27 cellular contexts compared by ENCODE assay signal in the genomic region with DNA sequence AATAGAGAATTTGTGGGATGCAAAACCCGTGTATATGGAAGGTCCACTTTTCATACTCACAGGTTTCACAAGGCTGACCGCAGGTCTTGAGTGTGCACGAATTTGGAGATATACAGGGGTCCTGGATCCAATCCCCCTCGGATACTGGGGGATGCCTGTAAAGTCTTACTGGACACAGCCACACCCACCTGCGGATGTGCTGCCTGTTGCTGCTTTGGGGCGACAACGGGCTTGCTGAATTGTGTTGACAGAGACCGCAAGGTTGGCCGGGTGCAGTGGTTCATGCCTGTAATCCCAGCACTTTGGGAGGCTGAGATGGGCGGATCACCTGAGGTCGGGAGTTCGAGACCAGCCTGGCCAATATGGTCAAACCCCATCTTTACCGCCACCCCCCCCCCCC.
"Had no signal": no experiment of that assay in that cellular context is flagged by ENCODE, and none has a peak within 500 bp of the region (broad histone marks: within the 10 kb centered on the region; RNA-seq: fewer than 3 reads in every experiment).

No MANE protein-coding gene starts in this region.

- H3K27ac ChIP-seq: stomach, suprapubic skin, testis, thoracic aorta, thyroid gland, tibial artery, tibial nerve, upper lobe of left lung, uterus, vagina had no signal

- DNase-seq: stimulated activated CD4-positive, alpha-beta T cell treated with anti-CD3 and anti-CD28 coated beads, Interleukin-2, amount 100 ng/mL, for 48 hours; stimulated activated CD4-positive, alpha-beta T cell treated with anti-CD3 and anti-CD28 coated beads, Interleukin-4, amount 100 ng/mL, for 1 hour; stimulated activated CD4-positive, alpha-beta T cell treated with anti-CD3 and anti-CD28 coated beads, Interleukin-4, amount 100 ng/mL, for 24 hours; stimulated activated CD4-positive, alpha-beta T cell treated with anti-CD3 and anti-CD28 coated beads, Interleukin-4, amount 100 ng/mL, for 4 hours; stimulated activated CD8-positive, alpha-beta memory T cell treated with anti-CD3 and anti-CD28 coated beads, Interleukin-4, amount 100 ng/mL, for 48 hours; stimulated activated naive B cell treated with anti-CD40 and anti-IgM and Interleukin-4, amounts not matched to agents 10 μg/mL and 1 μg/mL and 100 μg/mL, for 72 hours; stimulated activated naive CD4-positive, alpha-beta T cell; stimulated activated naive CD4-positive, alpha-beta T cell treated with Interleukin-2 at 50 U/mL for 16 hours; stimulated activated naive CD8-positive, alpha-beta T cell treated with anti-CD3 and anti-CD28 coated beads, Interleukin-15, amount 100 ng/mL, for 72 hours; stimulated activated naive CD8-positive, alpha-beta T cell treated with anti-CD3 and anti-CD28 coated beads, Interleukin-15, Interleukin-2, amounts not matched to agents 100 U/mL and 50 U/mL, for 24 hours; stomach; substantia nigra; testis; thyroid gland; transverse colon; trophoblast cell; upper lobe of left lung; uterus had no signal

- ATAC-seq: stimulated activated effector memory CD8-positive, alpha-beta T cell treated with anti-CD3 and anti-CD28 coated beads, Interleukin-12 subunit alpha, Interleukin-12 subunit beta, amount 100 ng/mL, for 72 hours; stimulated activated memory B cell treated with anti-CD40 and anti-IgM and Interleukin-4, amounts not matched to agents 10 μg/mL and 1 μg/mL and 100 μg/mL, for 72 hours; stimulated activated naive B cell treated with anti-CD40 and anti-IgM and Interleukin-4, amounts not matched to agents 10 μg/mL and 1 μg/mL and 100 μg/mL, for 72 hours; stimulated activated naive CD8-positive, alpha-beta T cell treated with anti-CD3 and anti-CD28 coated beads, Interleukin-15, amount 100 ng/mL, for 72 hours; stimulated activated naive CD8-positive, alpha-beta T cell treated with anti-CD3 and anti-CD28 coated beads, Interleukin-15, Interleukin-2, amounts not matched to agents 100 U/mL and 50 U/mL, for 24 hours had no signal

- H3K9me3 ChIP-seq: stomach, suprapubic skin, testis, thoracic aorta, thyroid gland, tibial artery, tibial nerve, transverse colon, upper lobe of left lung, uterus, vagina had no signal

- H3K4me1 ChIP-seq: testis, thyroid gland, tibial artery, tibial nerve, uterus, vagina had no signal

- H3K9me3 Mint-ChIP-seq: stimulated activated effector memory CD8-positive, alpha-beta T cell treated with anti-CD3 and anti-CD28 coated beads, Interleukin-12 subunit alpha, Interleukin-12 subunit beta, amount 100 ng/mL, for 72 hours; stimulated activated memory B cell treated with anti-CD40 and anti-IgM and Interleukin-4, amounts not matched to agents 10 μg/mL and 1 μg/mL and 100 μg/mL, for 72 hours; stimulated activated naive B cell treated with anti-CD40 and anti-IgM and Interleukin-4, amounts not matched to agents 10 μg/mL and 1 μg/mL and 100 μg/mL, for 72 hours; stimulated activated naive CD8-positive, alpha-beta T cell treated with anti-CD3 and anti-CD28 coated beads, Interleukin-15, amount 100 ng/mL, for 72 hours; stimulated activated naive CD8-positive, alpha-beta T cell treated with anti-CD3 and anti-CD28 coated beads, Interleukin-15, Interleukin-2, amounts not matched to agents 100 ng/mL and 50 ng/mL, for 24 hours; type B pancreatic cell had no signal

- H3K27me3 Mint-ChIP-seq: stimulated activated memory B cell treated with anti-CD40 and anti-IgM and Interleukin-4, amounts not matched to agents 10 μg/mL and 1 μg/mL and 100 μg/mL, for 72 hours; stimulated activated naive B cell treated with anti-CD40 and anti-IgM and Interleukin-4, amounts not matched to agents 10 μg/mL and 1 μg/mL and 100 μg/mL, for 72 hours; stimulated activated naive CD8-positive, alpha-beta T cell treated with anti-CD3 and anti-CD28 coated beads, Interleukin-15, amount 100 ng/mL, for 72 hours; stimulated activated naive CD8-positive, alpha-beta T cell treated with anti-CD3 and anti-CD28 coated beads, Interleukin-15, Interleukin-2, amounts not matched to agents 100 ng/mL and 50 ng/mL, for 24 hours; type B pancreatic cell had no signal

- H3K27ac Mint-ChIP-seq: stimulated activated effector memory CD8-positive, alpha-beta T cell treated with anti-CD3 and anti-CD28 coated beads, Interleukin-12 subunit alpha, Interleukin-12 subunit beta, amount 100 ng/mL, for 72 hours; stimulated activated memory B cell treated with anti-CD40 and anti-IgM and Interleukin-4, amounts not matched to agents 10 μg/mL and 1 μg/mL and 100 μg/mL, for 72 hours; stimulated activated naive B cell treated with anti-CD40 and anti-IgM and Interleukin-4, amounts not matched to agents 10 μg/mL and 1 μg/mL and 100 μg/mL, for 72 hours; stimulated activated naive CD8-positive, alpha-beta T cell treated with anti-CD3 and anti-CD28 coated beads, Interleukin-15, amount 100 ng/mL, for 72 hours; stimulated activated naive CD8-positive, alpha-beta T cell treated with anti-CD3 and anti-CD28 coated beads, Interleukin-15, Interleukin-2, amounts not matched to agents 100 ng/mL and 50 ng/mL, for 24 hours; type B pancreatic cell had no signal

- H3K4me3 ChIP-seq: stomach, suprapubic skin, testis, thoracic aorta, thyroid gland, tibial artery, tibial nerve, transverse colon, upper lobe of left lung, uterus, vagina had no signal

- H3K36me3 Mint-ChIP-seq: stimulated activated effector memory CD8-positive, alpha-beta T cell treated with anti-CD3 and anti-CD28 coated beads, Interleukin-12 subunit alpha, Interleukin-12 subunit beta, amount 100 ng/mL, for 72 hours; stimulated activated memory B cell treated with anti-CD40 and anti-IgM and Interleukin-4, amounts not matched to agents 10 μg/mL and 1 μg/mL and 100 μg/mL, for 72 hours; stimulated activated naive B cell treated with anti-CD40 and anti-IgM and Interleukin-4, amounts not matched to agents 10 μg/mL and 1 μg/mL and 100 μg/mL, for 72 hours; type B pancreatic cell had no signal

- H3K27me3 ChIP-seq: stomach, suprapubic skin, testis, thyroid gland, tibial artery, tibial nerve, upper lobe of left lung, uterus, vagina had no signal

- H3K4me3 Mint-ChIP-seq: stimulated activated effector memory CD8-positive, alpha-beta T cell treated with anti-CD3 and anti-CD28 coated beads, Interleukin-12 subunit alpha, Interleukin-12 subunit beta, amount 100 ng/mL, for 72 hours; stimulated activated memory B cell treated with anti-CD40 and anti-IgM and Interleukin-4, amounts not matched to agents 10 μg/mL and 1 μg/mL and 100 μg/mL, for 72 hours; stimulated activated naive B cell treated with anti-CD40 and anti-IgM and Interleukin-4, amounts not matched to agents 10 μg/mL and 1 μg/mL and 100 μg/mL, for 72 hours; stimulated activated naive CD8-positive, alpha-beta T cell treated with anti-CD3 and anti-CD28 coated beads, Interleukin-15, amount 100 ng/mL, for 72 hours; stimulated activated naive CD8-positive, alpha-beta T cell treated with anti-CD3 and anti-CD28 coated beads, Interleukin-15, Interleukin-2, amounts not matched to agents 100 ng/mL and 50 ng/mL, for 24 hours; type B pancreatic cell had no signal

- H3K36me3 ChIP-seq: stomach, suprapubic skin, thoracic aorta, thyroid gland, tibial artery, tibial nerve, transverse colon, upper lobe of left lung, uterus, vagina had no signal
